ENCODE assay signal across 12 cellular contexts in the genomic region with DNA sequence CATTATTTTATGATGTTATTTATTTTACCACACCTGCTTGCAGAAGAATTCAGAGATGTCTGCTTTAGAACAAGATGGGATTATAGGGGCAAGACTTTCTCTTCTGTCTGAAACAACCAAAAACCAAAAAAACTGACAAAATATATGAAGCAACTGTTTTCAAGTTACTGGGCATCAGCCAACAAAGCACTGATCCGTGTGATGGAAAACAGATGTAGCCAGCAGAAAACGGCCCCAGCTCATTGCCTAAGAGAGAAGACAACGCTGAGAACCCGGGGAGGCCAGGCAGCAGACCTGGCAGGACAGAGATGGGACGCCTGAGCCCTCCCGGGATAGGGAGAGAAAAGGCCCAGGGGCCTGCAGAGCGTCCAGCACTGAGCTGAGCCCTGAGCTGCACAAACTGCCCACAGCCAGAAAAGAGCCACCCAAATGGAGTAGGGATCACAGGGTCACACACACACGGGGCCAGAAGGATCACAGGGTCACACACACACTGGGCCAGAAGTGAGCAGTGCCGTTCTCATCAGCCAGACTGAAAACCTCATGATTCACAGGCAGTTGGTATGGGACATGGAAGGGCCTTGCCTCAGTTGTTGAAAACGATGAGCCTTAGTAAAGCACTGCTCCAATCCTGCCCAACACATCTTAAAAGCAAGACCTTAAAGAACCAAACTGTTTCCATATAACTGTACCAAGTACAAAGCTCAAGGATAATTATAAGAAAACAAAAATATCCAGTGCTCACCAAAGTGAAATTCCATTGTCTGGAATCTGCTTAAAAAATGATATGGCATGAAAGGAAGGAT. TPM values are rescaled to one million over a fixed set of nuclear protein-coding genes. Genes with fewer than 3 reads are reported as not detected.
DNase-seq lines count a peak whose midpoint lies in the region; FAIRE-seq and TF ChIP-seq lines count a peak whose summit lies in the region.
"Had no signal": no experiment of that assay in that cellular context is flagged by ENCODE, and none has a peak within 500 bp of the region (broad histone marks: within the 10 kb centered on the region; RNA-seq: fewer than 3 reads in every experiment).

No MANE protein-coding gene starts in this region.

- no peaks in the 10 kb centered on the region for H3K36me3 ChIP-seq in astrocyte (ENCODE audit: insufficient read depth, low read length)
- no peaks in the 10 kb centered on the region for H3K36me3 ChIP-seq in stomach smooth muscle (ENCODE audit: control insufficient read depth in 2 of 2, insufficient read depth in 2 of 2, low read length in 2 of 2)

- H3K27me3 ChIP-seq in astrocyte (ENCODE audit: insufficient read depth, low read length) (no peaks in the 10 kb centered on the region), stomach smooth muscle (ENCODE audit: control insufficient read depth in 1 of 2, insufficient read depth in 2 of 2, low read length in 2 of 2) (no peaks in the 10 kb centered on the region)

- peak overlapping the region; percentile 76 for H3K4me2 ChIP-seq in astrocyte (ENCODE audit: low read length)

- H2AFZ ChIP-seq in astrocyte (ENCODE audit: low read depth, low read length): no peak overlapping the region

- FAIRE-seq in astrocyte (lab: Jason Lieb, UNC): peak; percentile 54
- FAIRE-seq: GM12892 had no signal

- peaks cover 19% of the 10 kb centered on the region for H4K20me1 ChIP-seq in astrocyte (ENCODE audit: insufficient read depth, low read length)

- H3K4me3 Mint-ChIP-seq in astrocyte (ENCODE audit: unreplicated experiment): peak overlapping the region; percentile 51
- H3K4me3 Mint-ChIP-seq: naive thymus-derived CD4-positive, alpha-beta T cell had no signal

- H3K9me3 ChIP-seq in astrocyte (ENCODE audit: insufficient read depth, low read depth, low read length) (peaks cover 5% of the 10 kb centered on the region), stomach smooth muscle (ENCODE audit: control insufficient read depth in 2 of 2, low read length in 2 of 2) (no peaks in the 10 kb centered on the region)

- peak overlapping the region; percentile 100 for H3K27ac ChIP-seq in astrocyte (ENCODE audit: low read depth, low read length)
- H3K27ac ChIP-seq in stomach smooth muscle (ENCODE audit: low read length): peak overlapping the region; percentile 89

- H3K4me1 Mint-ChIP-seq in astrocyte (ENCODE audit: low read depth, unreplicated experiment): peaks cover 53% of the 10 kb centered on the region
- H3K4me1 Mint-ChIP-seq: naive thymus-derived CD4-positive, alpha-beta T cell had no signal

- H3K27ac Mint-ChIP-seq in astrocyte (ENCODE audit: unreplicated experiment): peak overlapping the region; percentile 41
- H3K27ac Mint-ChIP-seq: naive thymus-derived CD4-positive, alpha-beta T cell had no signal

- TF ChIP-seq CTCF in astrocyte (IDR thresholded peaks at IDR 0.05; ENCODE audit: insufficient read depth, low read depth, low read length): no peak

- H3K27me3 Mint-ChIP-seq in astrocyte (ENCODE audit: low read depth, unreplicated experiment): no peaks in the 10 kb centered on the region

- H3K4me3 ChIP-seq in astrocyte (ENCODE audit: insufficient read depth, low read depth, low read length) (peak overlapping the region; percentile 37), stomach smooth muscle (ENCODE audit: low read length in 2 of 2) (peak overlapping the region; percentile 36 to 47)

- H3K79me2 ChIP-seq in astrocyte (ENCODE audit: insufficient read depth, low read length): peaks cover 97% of the 10 kb centered on the region

- peaks cover 13% of the 10 kb centered on the region for H3K9me3 Mint-ChIP-seq in astrocyte (ENCODE audit: unreplicated experiment)

- H3K9ac ChIP-seq in astrocyte (ENCODE audit: low read length) (peak overlapping the region; percentile 95), stomach smooth muscle (ENCODE audit: low read length in 2 of 2) (peak overlapping the region; percentile 34 to 43)

- DNase-seq in HCEC 1CT: peak; percentile 95
- DNase-seq in astrocyte (ENCODE audit: low read depth): peak; percentile 91
- peak; percentile 51 for DNase-seq in islet precursor cell
- DNase-seq in NCI-H1436 treated with DMSO at 0.1 percent for 48 hours (lab: John Stamatoyannopoulos, UW): no peak
- DNase-seq in T-helper 2 cell: no peak
- DNase-seq in ureter (ENCODE audit: low spot score): no peak
- no peak for DNase-seq in NCI-H2227 (lab: John Stamatoyannopoulos, UW; ENCODE audit: unreplicated experiment)
- DNase-seq: naive thymus-derived CD4-positive, alpha-beta T cell; NCI-H1092; stimulated activated CD8-positive, alpha-beta memory T cell treated with anti-CD3 and anti-CD28 coated beads, Interleukin-4, amount 100 ng/mL, for 48 hours had no signal

- H3K36me3 Mint-ChIP-seq in astrocyte (ENCODE audit: low read depth, unreplicated experiment): peaks cover 27% of the 10 kb centered on the region
- H3K36me3 Mint-ChIP-seq: naive thymus-derived CD4-positive, alpha-beta T cell had no signal

- H3K4me1 ChIP-seq in astrocyte (ENCODE audit: insufficient read depth, low read length): peaks cover 58% of the 10 kb centered on the region
- peaks cover 64% of the 10 kb centered on the region for H3K4me1 ChIP-seq in stomach smooth muscle (ENCODE audit: control insufficient read depth, insufficient read depth, low read length)

RNA-seq across cellular contexts. Expression of gene PXDN, which starts 12.1 kb away (rescaled TPM):
- total RNA-seq in astrocyte (417 and 467 TPM in 2 replicates), ureter (20.2 TPM)

Comparison
In these comparisons a context has a peak if more than half of its experiments do, and no peak if none do; other contexts are left out.
1. DNase-seq: peak in HCEC 1CT (single experiment), astrocyte (single experiment) and islet precursor cell (single experiment); none in NCI-H1436 treated with DMSO at 0.1 percent for 48 hours (single experiment), T-helper 2 cell (0 of 5), ureter (single experiment) and NCI-H2227 (single experiment).
2. RNA of gene PXDN, which starts 12.1 kb away (total RNA-seq): 417 to 467 TPM in astrocyte; 20.2 TPM in ureter (single experiment); every median in the first group is over 10 times any median in the second.